16 cellular contexts compared by ENCODE assay signal in the genomic region with DNA sequence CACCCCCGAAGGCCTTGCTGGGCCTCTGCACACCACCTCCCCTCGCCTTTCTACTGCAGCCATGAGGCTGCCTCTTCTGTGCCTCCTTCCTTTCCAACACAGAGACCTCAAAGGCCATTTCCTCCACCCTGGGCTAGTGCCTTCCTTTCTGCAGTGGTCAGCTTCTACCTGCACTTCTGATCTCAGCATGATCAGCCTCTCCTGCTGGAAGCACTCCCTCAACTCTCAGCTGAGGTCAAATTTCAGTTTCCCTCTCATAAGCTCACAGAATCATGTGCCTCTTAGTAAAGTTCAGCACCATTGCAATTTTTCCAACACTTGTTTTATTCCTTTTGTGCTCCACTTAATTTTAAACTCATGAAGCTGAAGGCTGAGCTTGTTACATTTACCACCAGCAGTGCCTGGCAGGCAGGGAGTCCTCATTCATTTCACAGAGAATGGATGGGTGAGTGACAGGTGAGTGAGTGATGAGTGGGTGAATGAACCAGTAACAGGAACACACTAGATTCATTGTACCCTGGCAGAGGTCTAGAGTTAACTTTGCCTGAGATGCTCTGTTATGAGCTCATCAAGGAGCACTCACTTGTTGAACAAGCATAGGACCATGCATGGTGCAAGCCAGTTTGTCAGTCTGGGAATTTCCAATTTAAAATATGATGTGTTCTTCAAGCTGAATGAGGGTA.
A peak's percentile ranks its signal among the peaks of the same experiment; 100 is the strongest.
DNase-seq lines count a peak whose midpoint lies in the region; ATAC-seq lines count a peak whose summit lies in the region.
"Had no signal": no experiment of that assay in that cellular context is flagged by ENCODE, and none has a peak within 500 bp of the region (broad histone marks: within the 10 kb centered on the region; RNA-seq: fewer than 3 reads in every experiment).

No MANE protein-coding gene starts in this region.

- DNase-seq in COLO829 (ENCODE audit: low spot score) (peak; percentile 82), HT1080 (ENCODE audit: low read depth) (peak; percentile 48), kidney glomerular epithelial cell (lab: John Stamatoyannopoulos, UW) (peak; percentile 23), cortex of kidney (lab: John Stamatoyannopoulos, UW) (no peak)
- no peak for DNase-seq in activated CD4-positive, alpha-beta memory T cell treated with anti-CD3 and anti-CD28 coated beads, Interleukin-2, amount 10 ng/mL, durations not matched to agents 7 days and 5 days
- DNase-seq: activated CD4-positive, alpha-beta T cell treated with anti-CD3 and anti-CD28 coated beads, Interleukin-2, amount 50 U/mL, for 1 hour; adrenal gland; dorsolateral prefrontal cortex; Karpas-422; NCI-H1092 treated with DMSO at 0.1 percent for 48 hours; NK-92 treated with Interleukin-12 subunit alpha and Interleukin-12 subunit beta, amount 100 ng/mL, for 24 hours; substantia nigra; SW 1271 had no signal

- no peaks in the 10 kb centered on the region for H3K9me3 Mint-ChIP-seq in activated CD4-positive, alpha-beta memory T cell treated with anti-CD3 and anti-CD28 coated beads, Interleukin-2, amount 10 ng/mL, durations not matched to agents 7 days and 5 days

- POLR2A ChIA-PET in activated CD4-positive, alpha-beta memory T cell treated with anti-CD3 and anti-CD28 coated beads, Interleukin-2, amount 10 ng/mL, durations not matched to agents 7 days and 5 days (lab: Charles Lee) = no interaction called here

- ATAC-seq in HG03108 (IDR thresholded peaks at IDR 0.05; ENCODE audit: unreplicated experiment) = no peak
- no peak for ATAC-seq in HG03196 (IDR thresholded peaks at IDR 0.05; ENCODE audit: unreplicated experiment)
- ATAC-seq: esophagus mucosa had no signal

- CTCF ChIA-PET in activated CD4-positive, alpha-beta memory T cell treated with anti-CD3 and anti-CD28 coated beads, Interleukin-2, amount 10 ng/mL, durations not matched to agents 7 days and 5 days (lab: Charles Lee) = interaction anchor here (1.2 kb wide), 1 partner anchor 31 kb away, joined by 3 read pairs; no protein-coding TSS in a partner anchor

- H3K27ac Mint-ChIP-seq in activated CD4-positive, alpha-beta memory T cell treated with anti-CD3 and anti-CD28 coated beads, Interleukin-2, amount 10 ng/mL, durations not matched to agents 7 days and 5 days = peak overlapping the region; percentile 5

- H3K4me3 Mint-ChIP-seq in activated CD4-positive, alpha-beta memory T cell treated with anti-CD3 and anti-CD28 coated beads, Interleukin-2, amount 10 ng/mL, durations not matched to agents 7 days and 5 days = no peak overlapping the region

- no peaks in the 10 kb centered on the region for H3K36me3 Mint-ChIP-seq in activated CD4-positive, alpha-beta memory T cell treated with anti-CD3 and anti-CD28 coated beads, Interleukin-2, amount 10 ng/mL, durations not matched to agents 7 days and 5 days (ENCODE audit: low read depth)

- H3K4me1 Mint-ChIP-seq in activated CD4-positive, alpha-beta memory T cell treated with anti-CD3 and anti-CD28 coated beads, Interleukin-2, amount 10 ng/mL, durations not matched to agents 7 days and 5 days = peaks cover 28% of the 10 kb centered on the region

- peaks cover 3% of the 10 kb centered on the region for H3K27me3 Mint-ChIP-seq in activated CD4-positive, alpha-beta memory T cell treated with anti-CD3 and anti-CD28 coated beads, Interleukin-2, amount 10 ng/mL, durations not matched to agents 7 days and 5 days

Comparison
In these comparisons a context has a peak if more than half of its experiments do, and no peak if none do; other contexts are left out.
1. DNase-seq: peak in COLO829 (single experiment), HT1080 (single experiment) and kidney glomerular epithelial cell (single experiment); none in activated CD4-positive, alpha-beta memory T cell treated with anti-CD3 and anti-CD28 coated beads, Interleukin-2, amount 10 ng/mL, durations not matched to agents 7 days and 5 days (single experiment) and cortex of kidney (single experiment).